Comparison of ENCODE assay signal across 9 cellular contexts in genomic region chr3:53846851-53847155, GRCh38. TPM values are rescaled to one million over a fixed set of nuclear protein-coding genes. Genes with fewer than 3 reads are reported as not detected.
A peak's percentile ranks its signal among the peaks of the same experiment; 100 is the strongest.
DNase-seq lines count a peak whose midpoint lies in the region; ATAC-seq and TF ChIP-seq lines count a peak whose summit lies in the region.
"Had no signal": no experiment of that assay in that cellular context is flagged by ENCODE, and none has a peak within 500 bp of the region (broad histone marks: within the 10 kb centered on the region; RNA-seq: fewer than 3 reads in every experiment).

No MANE protein-coding gene starts in this region.

- peaks cover 0 to 52% of the 10 kb centered on the region in 2 donors for H3K27me3 ChIP-seq in left lung
- H3K27me3 ChIP-seq in stomach: peaks cover 0 to 43% (median 18%) of the 10 kb centered on the region in 3 donors

- no peak for DNase-seq in T-helper 1 cell
- DNase-seq in activated T-helper 2 cell treated with anti-CD3 and anti-CD28 coated beads, Interferon-gamma antibody, Interleukin-2, Interleukin-4, amounts not matched to agents 10 μg/mL and 5 μg/mL and 100 μg/mL, durations not matched to agents 14 hours and 24 hours and 36 hours (ENCODE audit: low spot score): no peak
- no peak for DNase-seq in left lung
- DNase-seq in stomach: no peak
- no peak for DNase-seq in effector CD4-positive, alpha-beta T cell
- DNase-seq in NCI-H2107 treated with DMSO at 0.1 percent for 48 hours (lab: John Stamatoyannopoulos, UW; ENCODE audit: unreplicated experiment): no peak

- H3K27ac Mint-ChIP-seq in T-helper 1 cell treated with Interleukin-12 subunit alpha and Interleukin-12 subunit beta and Interleukin-4 antibody, amounts not matched to agents 30 μg/mL and 1 μg/mL, for 36 hours: no peak overlapping the region
- no peak overlapping the region for H3K27ac Mint-ChIP-seq in activated T-helper 2 cell treated with anti-CD3 and anti-CD28 coated beads, Interferon-gamma antibody, Interleukin-2, Interleukin-4, amounts not matched to agents 10 μg/mL and 5 μg/mL and 100 μg/mL, durations not matched to agents 14 hours and 24 hours and 36 hours

- H3K27me3 Mint-ChIP-seq in T-helper 1 cell treated with Interleukin-12 subunit alpha and Interleukin-12 subunit beta and Interleukin-4 antibody, amounts not matched to agents 30 μg/mL and 1 μg/mL, for 36 hours (ENCODE audit: low read depth): peaks cover 67% of the 10 kb centered on the region
- peaks cover 51% of the 10 kb centered on the region for H3K27me3 Mint-ChIP-seq in activated T-helper 2 cell treated with anti-CD3 and anti-CD28 coated beads, Interferon-gamma antibody, Interleukin-2, Interleukin-4, amounts not matched to agents 10 μg/mL and 5 μg/mL and 100 μg/mL, durations not matched to agents 14 hours and 24 hours and 36 hours (ENCODE audit: low read depth)

- H3K4me1 ChIP-seq in left lung: peaks cover 0 to 24% of the 10 kb centered on the region in 2 donors
- peaks cover 24 to 47% (median 42%) of the 10 kb centered on the region in 4 donors for H3K4me1 ChIP-seq in stomach

- intact Hi-C loops in activated T-helper 2 cell treated with anti-CD3 and anti-CD28 coated beads, Interferon-gamma antibody, Interleukin-2, Interleukin-4, amounts not matched to agents 10 μg/mL and 5 μg/mL and 100 μg/mL, durations not matched to agents 14 hours and 24 hours and 36 hours (cut with micrococcal nuclease): loop anchor here (5.0 kb wide), 1 partner anchor 120 kb away; no protein-coding TSS in a partner anchor
- intact Hi-C loops in left lung (cut with DNase I) (no loop called here), stomach (cut with DNase I; ENCODE audit: low total_unique reads) (no loop called here)

- no peak for TF ChIP-seq POLR2A in stomach (IDR thresholded peaks at IDR 0.05)

- H3K27ac ChIP-seq in left lung (no peak overlapping the region), stomach (peak overlapping the region in 4 of 5 donors; percentile 78 to 91 (median 87))
- H3K27ac ChIP-seq: HL-60 had no signal

- no peak for TF ChIP-seq EP300 in stomach (IDR thresholded peaks at IDR 0.05)

- H3K4me3 ChIP-seq in left lung (peak overlapping the region; percentile 59 to 62), stomach (peak overlapping the region; percentile 66 to 82 (median 74))

- ATAC-seq in left lung (no peak), HG03457 (IDR thresholded peaks at IDR 0.05; ENCODE audit: unreplicated experiment) (no peak)

- H3K9me3 Mint-ChIP-seq in T-helper 1 cell treated with Interleukin-12 subunit alpha and Interleukin-12 subunit beta and Interleukin-4 antibody, amounts not matched to agents 30 μg/mL and 1 μg/mL, for 36 hours: no peaks in the 10 kb centered on the region
- no peaks in the 10 kb centered on the region for H3K9me3 Mint-ChIP-seq in activated T-helper 2 cell treated with anti-CD3 and anti-CD28 coated beads, Interferon-gamma antibody, Interleukin-2, Interleukin-4, amounts not matched to agents 10 μg/mL and 5 μg/mL and 100 μg/mL, durations not matched to agents 14 hours and 24 hours and 36 hours

- no peaks in the 10 kb centered on the region for H3K36me3 ChIP-seq in left lung
- H3K36me3 ChIP-seq in stomach: no peaks in the 10 kb centered on the region

- H3K9me3 ChIP-seq in left lung (no peaks in the 10 kb centered on the region), stomach (no peaks in the 10 kb centered on the region)

- TF ChIP-seq CTCF in left lung (IDR thresholded peaks at IDR 0.05) (no peak), stomach (IDR thresholded peaks at IDR 0.05) (no peak)

- peak overlapping the region; percentile 63 for H3K4me3 Mint-ChIP-seq in T-helper 1 cell treated with Interleukin-12 subunit alpha and Interleukin-12 subunit beta and Interleukin-4 antibody, amounts not matched to agents 30 μg/mL and 1 μg/mL, for 36 hours
- peak overlapping the region; percentile 73 for H3K4me3 Mint-ChIP-seq in activated T-helper 2 cell treated with anti-CD3 and anti-CD28 coated beads, Interferon-gamma antibody, Interleukin-2, Interleukin-4, amounts not matched to agents 10 μg/mL and 5 μg/mL and 100 μg/mL, durations not matched to agents 14 hours and 24 hours and 36 hours (ENCODE audit: low read depth)

- no peaks in the 10 kb centered on the region for H3K36me3 Mint-ChIP-seq in T-helper 1 cell treated with Interleukin-12 subunit alpha and Interleukin-12 subunit beta and Interleukin-4 antibody, amounts not matched to agents 30 μg/mL and 1 μg/mL, for 36 hours (ENCODE audit: low read depth)
- peaks cover 15% of the 10 kb centered on the region for H3K36me3 Mint-ChIP-seq in activated T-helper 2 cell treated with anti-CD3 and anti-CD28 coated beads, Interferon-gamma antibody, Interleukin-2, Interleukin-4, amounts not matched to agents 10 μg/mL and 5 μg/mL and 100 μg/mL, durations not matched to agents 14 hours and 24 hours and 36 hours (ENCODE audit: low read depth)

- no peaks in the 10 kb centered on the region for H3K4me1 Mint-ChIP-seq in T-helper 1 cell treated with Interleukin-12 subunit alpha and Interleukin-12 subunit beta and Interleukin-4 antibody, amounts not matched to agents 30 μg/mL and 1 μg/mL, for 36 hours (ENCODE audit: low read depth)
- H3K4me1 Mint-ChIP-seq in activated T-helper 2 cell treated with anti-CD3 and anti-CD28 coated beads, Interferon-gamma antibody, Interleukin-2, Interleukin-4, amounts not matched to agents 10 μg/mL and 5 μg/mL and 100 μg/mL, durations not matched to agents 14 hours and 24 hours and 36 hours (ENCODE audit: low read depth): peaks cover 22% of the 10 kb centered on the region

- WGBS in stomach, 5 donors: 50 to 69% (median 59%) methylated on average over 10 of the region's 10 CpGs

RNA-seq across cellular contexts. Expression of gene IL17RB, which starts 0.4 kb away (rescaled TPM):
- 33.3 and 36.1 TPM in 2 replicates for total RNA-seq in activated T-helper 2 cell treated with anti-CD3 and anti-CD28 coated beads, Interferon-gamma antibody, Interleukin-2, Interleukin-4, amounts not matched to agents 10 μg/mL and 5 μg/mL and 100 μg/mL, durations not matched to agents 14 hours and 24 hours and 36 hours
- 1 to 10 TPM; 5.5 to 7.4 TPM for total RNA-seq in left lung
- 10 to 100 TPM in 1 of 5 donors, 1 to 10 TPM in 4; 2.5 to 34.2 (median 3.5) TPM for total RNA-seq in stomach
- polyA plus RNA-seq in stomach: 1 to 10 TPM in 2 of 3 donors, under 1 TPM in 1; 0.61 to 4.5 (median 3.1) TPM

RNA-seq across cellular contexts. Expression of gene CHDH, which starts 0.6 kb away (rescaled TPM):
- total RNA-seq in activated T-helper 2 cell treated with anti-CD3 and anti-CD28 coated beads, Interferon-gamma antibody, Interleukin-2, Interleukin-4, amounts not matched to agents 10 μg/mL and 5 μg/mL and 100 μg/mL, durations not matched to agents 14 hours and 24 hours and 36 hours: 10.7 and 12.0 TPM in 2 replicates
- total RNA-seq in left lung: 10 to 100 TPM in 1 of 2 donors, 1 to 10 TPM in 1; 4.9 to 11.4 TPM
- 100 to 1,000 TPM in 1 of 5 donors, 10 to 100 TPM in 2, 1 to 10 TPM in 2; 8.2 to 385 (median 13.4) TPM for total RNA-seq in stomach
- 1 to 10 TPM; 1.7 to 3.7 (median 3.4) TPM for polyA plus RNA-seq in stomach

RNA-seq across cellular contexts. Expression of gene ACTR8, which starts 35.1 kb away (rescaled TPM):
- 52.4 and 59.0 TPM in 2 replicates for total RNA-seq in activated T-helper 2 cell treated with anti-CD3 and anti-CD28 coated beads, Interferon-gamma antibody, Interleukin-2, Interleukin-4, amounts not matched to agents 10 μg/mL and 5 μg/mL and 100 μg/mL, durations not matched to agents 14 hours and 24 hours and 36 hours
- total RNA-seq in left lung (10 to 100 TPM; 26.1 to 31.7 TPM), stomach (100 to 1,000 TPM in 1 of 5 donors, 10 to 100 TPM in 4; 12.5 to 171 (median 25.5) TPM)
- 1 to 10 TPM; 6.7 to 9.6 (median 8.3) TPM for polyA plus RNA-seq in stomach

RNA-seq across cellular contexts. Expression of gene SELENOK, which starts 44.9 kb away (rescaled TPM):
- total RNA-seq in activated T-helper 2 cell treated with anti-CD3 and anti-CD28 coated beads, Interferon-gamma antibody, Interleukin-2, Interleukin-4, amounts not matched to agents 10 μg/mL and 5 μg/mL and 100 μg/mL, durations not matched to agents 14 hours and 24 hours and 36 hours: 73.0 and 81.0 TPM in 2 replicates
- total RNA-seq in left lung (10 to 100 TPM; 34.7 to 45.8 TPM), stomach (100 to 1,000 TPM in 1 of 5 donors, 10 to 100 TPM in 4; 19.4 to 143 (median 53.1) TPM)
- polyA plus RNA-seq in stomach: 10 to 100 TPM; 83.1 to 92.9 (median 83.9) TPM

Comparison
In these comparisons a context has a peak if more than half of its experiments do, and no peak if none do; other contexts are left out.
1. H3K27ac ChIP-seq: peak in stomach (4 of 5); none in left lung (0 of 2).